In genomic region chr1:176073524-176074157, GRCh38 we compare ENCODE assay signal across 8 cellular contexts.
A peak's percentile ranks its signal among the peaks of the same experiment; 100 is the strongest.
DNase-seq lines count a peak whose midpoint lies in the region; ATAC-seq, FAIRE-seq and TF ChIP-seq lines count a peak whose summit lies in the region.

No MANE protein-coding gene starts in this region.

- no peak overlapping the region for H3K14ac ChIP-seq in mesenchymal stem cell (ENCODE audit: low read length in 2 of 2)

- no peak overlapping the region for H2BK5ac ChIP-seq in mesenchymal stem cell (ENCODE audit: low read depth, low read length, poor library complexity, severe bottlenecking)

- H2BK12ac ChIP-seq in mesenchymal stem cell (ENCODE audit: low read length in 2 of 2) = no peak overlapping the region

- 45% methylated on average over 5 of the region's 5 CpGs for WGBS in SK-N-SH (ENCODE audit: low lambda C conversion rate)
- 46% methylated on average over 4 of the region's 5 CpGs for WGBS in mesenchymal stem cell

- POLR2A ChIA-PET in SK-N-SH (lab: Yijun Ruan, JAX) = no interaction called here

- peaks cover 25% of the 10 kb centered on the region; the same call in 1 of the 2 replicates for H3K79me2 ChIP-seq in SK-N-SH (ENCODE audit: insufficient read depth)

- no peak for TF ChIP-seq EP300 in SK-N-SH (IDR thresholded peaks at IDR 0.05; ENCODE audit: borderline replicate concordance in 1 of 2, low read depth in 1 of 2, low read length in 1 of 2)

- H2AFZ ChIP-seq in SK-N-SH (ENCODE audit: low read depth) (no peak overlapping the region), mesenchymal stem cell (ENCODE audit: low read depth, low read length) (no peak overlapping the region)

- ATAC-seq in GM21576 (IDR thresholded peaks at IDR 0.05; ENCODE audit: unreplicated experiment) (peak; percentile 72), HG03159 (IDR thresholded peaks at IDR 0.05; ENCODE audit: unreplicated experiment) (no peak)

- H3K4me3 ChIP-seq in SK-N-SH (ENCODE audit: low read depth in 2 of 2, low read length in 1 of 2) (no peak overlapping the region; a peak in 1 of 4 replicates), mesenchymal stem cell (ENCODE audit: insufficient read depth in 1 of 2, low read depth in 1 of 2, low read length in 2 of 2) (no peak overlapping the region)

- no peak overlapping the region for H3K23ac ChIP-seq in mesenchymal stem cell (ENCODE audit: low read length in 2 of 2)

- no peak overlapping the region for H2BK15ac ChIP-seq in mesenchymal stem cell (ENCODE audit: low read depth, poor library complexity, severe bottlenecking)

- no peak overlapping the region for H2AK5ac ChIP-seq in mesenchymal stem cell (ENCODE audit: low read length, severe bottlenecking)

- H3K4me1 ChIP-seq in SK-N-SH (ENCODE audit: control insufficient read depth in 1 of 2, insufficient read depth in 2 of 2, low read depth in 1 of 2, low read length in 1 of 2) (no peaks in the 10 kb centered on the region; a peak in 1 of 4 replicates), mesenchymal stem cell (ENCODE audit: control insufficient read depth, insufficient read depth, low read depth, low read length) (no peaks in the 10 kb centered on the region)

- FAIRE-seq in endometrium (lab: Jason Lieb, UNC) = peak; percentile 86

- H3K4me2 ChIP-seq in SK-N-SH = no peak overlapping the region
- H3K4me2 ChIP-seq in mesenchymal stem cell (ENCODE audit: low read length, poor library complexity, severe bottlenecking) = no peak overlapping the region

- peaks cover 6% of the 10 kb centered on the region for H3F3A ChIP-seq in SK-N-SH (replicated peaks; ENCODE audit: insufficient read depth)

- no peak overlapping the region for H3K27ac ChIP-seq in SK-N-SH (ENCODE audit: low read depth in 2 of 2, low read length in 1 of 2)
- no peak overlapping the region for H3K27ac ChIP-seq in mesenchymal stem cell (ENCODE audit: low read length, poor library complexity, severe bottlenecking)

- DNase-seq in DMS53 (lab: John Stamatoyannopoulos, UW) = peak; percentile 87
- DNase-seq in NCI-H1092 treated with DMSO at 0.1 percent for 48 hours (lab: John Stamatoyannopoulos, UW) = peak; percentile 60
- peak; percentile 57 for DNase-seq in SK-N-SH
- peak; percentile 72 for DNase-seq in mesenchymal stem cell
- no peak for DNase-seq in ureter (ENCODE audit: low spot score)

- no peaks in the 10 kb centered on the region for H4K20me1 ChIP-seq in SK-N-SH (ENCODE audit: insufficient read depth)

- H3K79me1 ChIP-seq in mesenchymal stem cell (replicated peaks; ENCODE audit: low read length, poor library complexity, severe bottlenecking) = peaks cover 20% of the 10 kb centered on the region

- TF ChIP-seq CTCF in SK-N-SH (IDR thresholded peaks at IDR 0.05) = peak; percentile 84

- H3K9me2 ChIP-seq in SK-N-SH = no peaks in the 10 kb centered on the region

- H3K9ac ChIP-seq in SK-N-SH (no peak overlapping the region), mesenchymal stem cell (ENCODE audit: low read length) (peak overlapping the region; percentile 1)

- H3K36me3 ChIP-seq in SK-N-SH (replicated peaks in 1 of 2; ENCODE audit: control insufficient read depth in 1 of 2, insufficient read depth in 2 of 2, low read length in 1 of 2) (peaks cover 7 to 38% of the 10 kb centered on the region in 2 experiments), mesenchymal stem cell (ENCODE audit: control insufficient read depth in 1 of 2, insufficient read depth in 2 of 2, low read depth in 1 of 2, low read length in 2 of 2) (peaks cover 3 to 43% of the 10 kb centered on the region in 2 experiments)

- no peak overlapping the region for H3K18ac ChIP-seq in mesenchymal stem cell (ENCODE audit: low read depth in 1 of 2, low read length in 2 of 2)

- no peak overlapping the region for H4K8ac ChIP-seq in mesenchymal stem cell (ENCODE audit: low read length)

- H3K27me3 ChIP-seq in SK-N-SH (ENCODE audit: insufficient read depth) (no peaks in the 10 kb centered on the region), mesenchymal stem cell (ENCODE audit: control insufficient read depth in 1 of 2, insufficient read depth in 1 of 2, low read length in 2 of 2) (no peaks in the 10 kb centered on the region)

- H2BK120ac ChIP-seq in mesenchymal stem cell (ENCODE audit: low read depth, low read length) = no peak overlapping the region

- H3K4ac ChIP-seq in mesenchymal stem cell (ENCODE audit: low read depth in 1 of 2, low read length in 2 of 2) = no peak overlapping the region

- CTCF ChIA-PET in SK-N-SH (lab: Yijun Ruan, JAX) = interaction anchor here (0.6 to 2.3 kb wide), 18 partner anchors 9 to 1042 kb away, joined by 3 to 37 read pairs (median 4); no protein-coding TSS in a partner anchor

- no peak overlapping the region for H4K91ac ChIP-seq in mesenchymal stem cell (ENCODE audit: low read length)

- peak; percentile 98 for TF ChIP-seq RAD21 in SK-N-SH (IDR thresholded peaks at IDR 0.05; ENCODE audit: low read length)

- H3K9me3 ChIP-seq in SK-N-SH = no peaks in the 10 kb centered on the region; the same call in 1 of the 2 replicates
- peaks cover 20% of the 10 kb centered on the region for H3K9me3 ChIP-seq in mesenchymal stem cell (ENCODE audit: control insufficient read depth, low read length)

TF ChIP-seq in SK-N-SH, 30 proteins besides CTCF, POLR2A, EP300 and RAD21:
- TF ChIP-seq ZBTB33 (IDR thresholded peaks at IDR 0.05; ENCODE audit: borderline replicate concordance, low read depth) = no peak
- peak; percentile 84 for TF ChIP-seq SMC3 (IDR thresholded peaks at IDR 0.05; ENCODE audit: low read depth, low read length)
